ENCODE assay signal across 1 cellular context in genomic region chr5:173329370-173330150, GRCh38.
TF ChIP-seq lines count a peak whose summit lies in the region.

No MANE protein-coding gene starts in this region.

TF ChIP-seq in HepG2, 621 proteins besides CTCF, POLR2A, EP300 and RAD21 (continued from another document and continues in another):
- TF ChIP-seq HMGA1 (CRISPR knock-in tag; conservative IDR thresholded peaks at IDR 0.05) (no peak), ZNF780A (CRISPR knock-in tag; IDR thresholded peaks at IDR 0.05) (no peak), THAP8 (CRISPR knock-in tag; IDR thresholded peaks at IDR 0.05; ENCODE audit: borderline replicate concordance) (peak; percentile 72; the same call in 1 of the 2 replicates), SIX4 (CRISPR knock-in tag; IDR thresholded peaks at IDR 0.05) (no peak), RCOR2 (CRISPR knock-in tag; IDR thresholded peaks at IDR 0.05) (no peak), TFDP2 (CRISPR knock-in tag; IDR thresholded peaks at IDR 0.05) (peak; percentile 64), TBX3 (IDR thresholded peaks at IDR 0.05; ENCODE audit: borderline replicate concordance) (no peak), PHF8 (CRISPR knock-in tag; IDR thresholded peaks at IDR 0.05) (peak; percentile 73), RFXAP (CRISPR knock-in tag; IDR thresholded peaks at IDR 0.05; ENCODE audit: borderline replicate concordance) (no peak; the same call in 1 of the 2 replicates), ZNF605 (CRISPR knock-in tag; IDR thresholded peaks at IDR 0.05) (no peak; the same call in 1 of the 2 replicates), ZNF83 (CRISPR knock-in tag; IDR thresholded peaks at IDR 0.05; ENCODE audit: borderline replicate concordance) (no peak), SCMH1 (CRISPR knock-in tag; IDR thresholded peaks at IDR 0.05; ENCODE audit: borderline replicate concordance) (no peak), FOXA3 (CRISPR knock-in tag; IDR thresholded peaks at IDR 0.05) (peak; percentile 54), FOXO1 (CRISPR knock-in tag; IDR thresholded peaks at IDR 0.05) (no peak; the same call in 1 of the 2 replicates), SAP130 (CRISPR knock-in tag; IDR thresholded peaks at IDR 0.05; ENCODE audit: low read depth) (peak; percentile 75), NCOA2 (CRISPR knock-in tag; IDR thresholded peaks at IDR 0.05) (no peak; the same call in 1 of the 2 replicates), GMEB1 (CRISPR knock-in tag; IDR thresholded peaks at IDR 0.05; ENCODE audit: borderline replicate concordance) (peak; percentile 69; the same call in 1 of the 2 replicates), NFIB (CRISPR knock-in tag; IDR thresholded peaks at IDR 0.05; ENCODE audit: borderline replicate concordance) (no peak), ARID5B (CRISPR knock-in tag; IDR thresholded peaks at IDR 0.05) (peak; percentile 48), GZF1 (CRISPR knock-in tag; IDR thresholded peaks at IDR 0.05) (peak; percentile 17; the same call in 1 of the 2 replicates), IKZF1 (IDR thresholded peaks at IDR 0.05) (no peak), ZNF552 (CRISPR knock-in tag; IDR thresholded peaks at IDR 0.05; ENCODE audit: borderline replicate concordance) (no peak), ZNF589 (CRISPR knock-in tag; conservative IDR thresholded peaks at IDR 0.05) (no peak), USF2 (IDR thresholded peaks at IDR 0.05; ENCODE audit: low read depth, low read length) (peak; percentile 51; the same call in 1 of the 2 replicates), USF2 (CRISPR knock-in tag; IDR thresholded peaks at IDR 0.05; ENCODE audit: borderline replicate concordance) (peak; percentile 84; the same call in 1 of the 2 replicates), ISL2 (CRISPR knock-in tag; IDR thresholded peaks at IDR 0.05) (peak; percentile 32; the same call in 1 of the 2 replicates), NR2F6 (IDR thresholded peaks at IDR 0.05) (no peak), NR2F6 (CRISPR knock-in tag; IDR thresholded peaks at IDR 0.05) (peak; percentile 69; the same call in 1 of the 2 replicates), ZMYM3 (CRISPR knock-in tag; IDR thresholded peaks at IDR 0.05) (peak; percentile 39; the same call in 1 of the 2 replicates), ZNF773 (CRISPR knock-in tag; IDR thresholded peaks at IDR 0.05; ENCODE audit: borderline replicate concordance) (no peak), CHD4 (IDR thresholded peaks at IDR 0.05; ENCODE audit: borderline replicate concordance, low read length) (0 out of 2 replicates have a peak, but pooled peaks have one; percentile 55), CENPX (CRISPR knock-in tag; IDR thresholded peaks at IDR 0.05) (no peak)
- TF ChIP-seq, protein P1, sequence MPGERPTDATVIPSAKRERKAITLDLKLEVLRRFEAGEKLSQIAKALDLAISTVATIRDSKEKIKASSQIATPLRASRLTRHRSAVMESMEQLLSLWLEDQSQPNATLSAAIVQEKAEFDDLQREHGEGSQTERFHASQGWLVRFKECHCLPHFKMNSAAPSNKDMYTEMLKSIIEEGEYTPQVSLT (CRISPR knock-in tag; IDR thresholded peaks at IDR 0.05; ENCODE audit: borderline replicate concordance, low read depth), result no peak; the same call in 1 of the 2 replicates
- TF ChIP-seq, protein P2, sequence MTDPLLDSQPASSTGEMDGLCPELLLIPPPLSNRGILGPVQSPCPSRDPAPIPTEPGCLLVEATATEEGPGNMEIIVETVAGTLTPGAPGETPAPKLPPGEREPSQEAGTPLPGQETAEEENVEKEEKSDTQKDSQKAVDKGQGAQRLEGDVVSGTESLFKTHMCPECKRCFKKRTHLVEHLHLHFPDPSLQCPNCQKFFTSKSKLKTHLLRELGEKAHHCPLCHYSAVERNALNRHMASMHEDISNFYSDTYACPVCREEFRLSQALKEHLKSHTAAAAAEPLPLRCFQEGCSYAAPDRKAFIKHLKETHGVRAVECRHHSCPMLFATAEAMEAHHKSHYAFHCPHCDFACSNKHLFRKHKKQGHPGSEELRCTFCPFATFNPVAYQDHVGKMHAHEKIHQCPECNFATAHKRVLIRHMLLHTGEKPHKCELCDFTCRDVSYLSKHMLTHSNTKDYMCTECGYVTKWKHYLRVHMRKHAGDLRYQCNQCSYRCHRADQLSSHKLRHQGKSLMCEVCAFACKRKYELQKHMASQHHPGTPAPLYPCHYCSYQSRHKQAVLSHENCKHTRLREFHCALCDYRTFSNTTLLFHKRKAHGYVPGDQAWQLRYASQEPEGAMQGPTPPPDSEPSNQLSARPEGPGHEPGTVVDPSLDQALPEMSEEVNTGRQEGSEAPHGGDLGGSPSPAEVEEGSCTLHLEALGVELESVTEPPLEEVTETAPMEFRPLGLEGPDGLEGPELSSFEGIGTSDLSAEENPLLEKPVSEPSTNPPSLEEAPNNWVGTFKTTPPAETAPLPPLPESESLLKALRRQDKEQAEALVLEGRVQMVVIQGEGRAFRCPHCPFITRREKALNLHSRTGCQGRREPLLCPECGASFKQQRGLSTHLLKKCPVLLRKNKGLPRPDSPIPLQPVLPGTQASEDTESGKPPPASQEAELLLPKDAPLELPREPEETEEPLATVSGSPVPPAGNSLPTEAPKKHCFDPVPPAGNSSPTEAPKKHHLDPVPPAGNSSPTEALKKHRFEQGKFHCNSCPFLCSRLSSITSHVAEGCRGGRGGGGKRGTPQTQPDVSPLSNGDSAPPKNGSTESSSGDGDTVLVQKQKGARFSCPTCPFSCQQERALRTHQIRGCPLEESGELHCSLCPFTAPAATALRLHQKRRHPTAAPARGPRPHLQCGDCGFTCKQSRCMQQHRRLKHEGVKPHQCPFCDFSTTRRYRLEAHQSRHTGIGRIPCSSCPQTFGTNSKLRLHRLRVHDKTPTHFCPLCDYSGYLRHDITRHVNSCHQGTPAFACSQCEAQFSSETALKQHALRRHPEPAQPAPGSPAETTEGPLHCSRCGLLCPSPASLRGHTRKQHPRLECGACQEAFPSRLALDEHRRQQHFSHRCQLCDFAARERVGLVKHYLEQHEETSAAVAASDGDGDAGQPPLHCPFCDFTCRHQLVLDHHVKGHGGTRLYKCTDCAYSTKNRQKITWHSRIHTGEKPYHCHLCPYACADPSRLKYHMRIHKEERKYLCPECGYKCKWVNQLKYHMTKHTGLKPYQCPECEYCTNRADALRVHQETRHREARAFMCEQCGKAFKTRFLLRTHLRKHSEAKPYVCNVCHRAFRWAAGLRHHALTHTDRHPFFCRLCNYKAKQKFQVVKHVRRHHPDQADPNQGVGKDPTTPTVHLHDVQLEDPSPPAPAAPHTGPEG (CRISPR knock-in tag; IDR thresholded peaks at IDR 0.05), result no peak
- TF ChIP-seq, protein P3, sequence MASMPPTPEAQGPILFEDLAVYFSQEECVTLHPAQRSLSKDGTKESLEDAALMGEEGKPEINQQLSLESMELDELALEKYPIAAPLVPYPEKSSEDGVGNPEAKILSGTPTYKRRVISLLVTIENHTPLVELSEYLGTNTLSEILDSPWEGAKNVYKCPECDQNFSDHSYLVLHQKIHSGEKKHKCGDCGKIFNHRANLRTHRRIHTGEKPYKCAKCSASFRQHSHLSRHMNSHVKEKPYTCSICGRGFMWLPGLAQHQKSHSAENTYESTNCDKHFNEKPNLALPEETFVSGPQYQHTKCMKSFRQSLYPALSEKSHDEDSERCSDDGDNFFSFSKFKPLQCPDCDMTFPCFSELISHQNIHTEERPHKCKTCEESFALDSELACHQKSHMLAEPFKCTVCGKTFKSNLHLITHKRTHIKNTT (CRISPR knock-in tag; IDR thresholded peaks at IDR 0.05), result no peak
- TF ChIP-seq, protein P4, sequence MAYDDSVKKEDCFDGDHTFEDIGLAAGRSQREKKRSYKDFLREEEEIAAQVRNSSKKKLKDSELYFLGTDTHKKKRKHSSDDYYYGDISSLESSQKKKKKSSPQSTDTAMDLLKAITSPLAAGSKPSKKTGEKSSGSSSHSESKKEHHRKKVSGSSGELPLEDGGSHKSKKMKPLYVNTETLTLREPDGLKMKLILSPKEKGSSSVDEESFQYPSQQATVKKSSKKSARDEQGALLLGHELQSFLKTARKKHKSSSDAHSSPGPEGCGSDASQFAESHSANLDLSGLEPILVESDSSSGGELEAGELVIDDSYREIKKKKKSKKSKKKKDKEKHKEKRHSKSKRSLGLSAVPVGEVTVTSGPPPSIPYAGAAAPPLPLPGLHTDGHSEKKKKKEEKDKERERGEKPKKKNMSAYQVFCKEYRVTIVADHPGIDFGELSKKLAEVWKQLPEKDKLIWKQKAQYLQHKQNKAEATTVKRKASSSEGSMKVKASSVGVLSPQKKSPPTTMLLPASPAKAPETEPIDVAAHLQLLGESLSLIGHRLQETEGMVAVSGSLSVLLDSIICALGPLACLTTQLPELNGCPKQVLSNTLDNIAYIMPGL (CRISPR knock-in tag; IDR thresholded peaks at IDR 0.05; ENCODE audit: borderline replicate concordance in 1 of 2, low read depth in 1 of 2), result peak; percentile 41 to 65; a peak in 2 of 4 replicates
- TF ChIP-seq, protein P5, sequence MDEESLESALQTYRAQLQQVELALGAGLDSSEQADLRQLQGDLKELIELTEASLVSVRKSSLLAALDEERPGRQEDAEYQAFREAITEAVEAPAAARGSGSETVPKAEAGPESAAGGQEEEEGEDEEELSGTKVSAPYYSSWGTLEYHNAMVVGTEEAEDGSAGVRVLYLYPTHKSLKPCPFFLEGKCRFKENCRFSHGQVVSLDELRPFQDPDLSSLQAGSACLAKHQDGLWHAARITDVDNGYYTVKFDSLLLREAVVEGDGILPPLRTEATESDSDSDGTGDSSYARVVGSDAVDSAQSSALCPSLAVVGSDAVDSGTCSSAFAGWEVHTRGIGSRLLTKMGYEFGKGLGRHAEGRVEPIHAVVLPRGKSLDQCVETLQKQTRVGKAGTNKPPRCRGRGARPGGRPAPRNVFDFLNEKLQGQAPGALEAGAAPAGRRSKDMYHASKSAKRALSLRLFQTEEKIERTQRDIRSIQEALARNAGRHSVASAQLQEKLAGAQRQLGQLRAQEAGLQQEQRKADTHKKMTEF (CRISPR knock-in tag; IDR thresholded peaks at IDR 0.05), result peak; percentile 66; the same call in 1 of the 2 replicates
